Comparison of ENCODE assay signal across 18 cellular contexts in the genomic region with DNA sequence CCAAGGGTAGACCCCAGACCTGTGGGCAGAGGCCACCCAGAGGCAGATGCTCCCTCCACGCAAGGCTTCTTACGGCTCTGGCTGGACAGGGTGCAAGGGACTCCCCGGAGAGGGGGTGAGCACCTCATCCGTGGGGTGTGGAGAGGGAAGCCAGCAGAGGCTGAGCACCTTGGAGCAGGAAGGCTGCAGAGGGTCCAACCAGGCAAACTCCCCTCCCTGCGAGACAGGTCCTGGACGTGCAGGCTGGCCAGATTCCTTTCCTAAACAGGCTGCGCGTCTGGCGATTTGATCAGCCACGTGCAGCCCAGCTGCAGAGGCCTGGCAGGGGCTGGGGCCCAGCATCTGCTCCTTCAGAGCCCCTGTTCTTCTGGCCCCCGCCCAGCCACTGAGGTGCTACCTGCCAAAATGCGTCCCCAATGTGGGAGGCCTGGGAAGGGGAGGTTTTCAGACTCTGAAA.
"Had no signal": no experiment of that assay in that cellular context is flagged by ENCODE, and none has a peak within 500 bp of the region (broad histone marks: within the 10 kb centered on the region; RNA-seq: fewer than 3 reads in every experiment).

No MANE protein-coding gene starts in this region.

- H3K36me3 ChIP-seq: cardiac muscle cell, lower lobe of right lung, prostate gland, upper lobe of right lung, WERI-Rb-1 had no signal

- H3K27ac Mint-ChIP-seq: activated naive CD4-positive, alpha-beta T cell treated with anti-CD3 and anti-CD28 coated beads, Interleukin-2, amount 10 ng/mL, durations not matched to agents 7 days and 5 days; activated T-cell treated with anti-CD3 and anti-CD28 coated beads, Interleukin-2, amount 50 U/mL, for 24 hours; activated T-helper 2 cell treated with anti-CD3 and anti-CD28 coated beads, Interferon-gamma antibody, Interleukin-2, Interleukin-4, amounts not matched to agents 10 μg/mL and 5 μg/mL and 100 μg/mL, durations not matched to agents 14 hours and 24 hours and 36 hours; T-helper 2 cell treated with Interferon-gamma antibody and Interleukin-4, amounts not matched to agents 5 μg/mL and 100 μg/mL, for 36 hours had no signal

- H3K9me3 ChIP-seq: body of pancreas, lower lobe of right lung, prostate gland, upper lobe of right lung had no signal

- H3K4me3 ChIP-seq: body of pancreas, cardiac muscle cell, lower lobe of right lung, prostate gland, upper lobe of right lung had no signal

- ATAC-seq: body of pancreas, lower lobe of right lung, upper lobe of right lung had no signal

- H3K4me3 Mint-ChIP-seq: activated naive CD4-positive, alpha-beta T cell treated with anti-CD3 and anti-CD28 coated beads, Interleukin-2, amount 10 ng/mL, durations not matched to agents 7 days and 5 days; activated T-cell treated with anti-CD3 and anti-CD28 coated beads, Interleukin-2, amount 50 U/mL, for 24 hours; naive B cell; T-helper 2 cell treated with Interferon-gamma antibody and Interleukin-4, amounts not matched to agents 5 μg/mL and 100 μg/mL, for 36 hours had no signal

- H3K27ac ChIP-seq: body of pancreas, cardiac muscle cell, lower lobe of right lung, prostate gland, upper lobe of right lung, WERI-Rb-1 had no signal

- H3K27me3 ChIP-seq: body of pancreas, cardiac muscle cell, upper lobe of right lung had no signal

- DNase-seq: activated CD8-positive, alpha-beta memory T cell treated with anti-CD3 and anti-CD28 coated beads for 24 hours; activated naive CD4-positive, alpha-beta T cell treated with anti-CD3 and anti-CD28 coated beads, Interleukin-2, amount 10 ng/mL, durations not matched to agents 7 days and 5 days; activated T-cell treated with anti-CD3 and anti-CD28 coated beads, Interleukin-2, amount 50 U/mL, for 24 hours; anterior cingulate cortex; body of pancreas; erythroblast; foreskin fibroblast; kidney; naive B cell; stimulated activated CD4-positive, alpha-beta T cell treated with anti-CD3 and anti-CD28 coated beads, Interleukin-4, amount 100 ng/mL, for 24 hours; stimulated activated naive CD4-positive, alpha-beta T cell treated with Interleukin-2 at 50 U/mL for 16 hours; upper lobe of right lung; WERI-Rb-1 had no signal

- H3K36me3 Mint-ChIP-seq: activated naive CD4-positive, alpha-beta T cell treated with anti-CD3 and anti-CD28 coated beads, Interleukin-2, amount 10 ng/mL, durations not matched to agents 7 days and 5 days; naive B cell had no signal

- H3K9me3 Mint-ChIP-seq: activated naive CD4-positive, alpha-beta T cell treated with anti-CD3 and anti-CD28 coated beads, Interleukin-2, amount 10 ng/mL, durations not matched to agents 7 days and 5 days; activated T-cell treated with anti-CD3 and anti-CD28 coated beads, Interleukin-2, amount 50 U/mL, for 24 hours; activated T-helper 2 cell treated with anti-CD3 and anti-CD28 coated beads, Interferon-gamma antibody, Interleukin-2, Interleukin-4, amounts not matched to agents 10 μg/mL and 5 μg/mL and 100 μg/mL, durations not matched to agents 14 hours and 24 hours and 36 hours; T-helper 2 cell treated with Interferon-gamma antibody and Interleukin-4, amounts not matched to agents 5 μg/mL and 100 μg/mL, for 36 hours had no signal
